ENCODE assay signal across 19 cellular contexts in the genomic region with DNA sequence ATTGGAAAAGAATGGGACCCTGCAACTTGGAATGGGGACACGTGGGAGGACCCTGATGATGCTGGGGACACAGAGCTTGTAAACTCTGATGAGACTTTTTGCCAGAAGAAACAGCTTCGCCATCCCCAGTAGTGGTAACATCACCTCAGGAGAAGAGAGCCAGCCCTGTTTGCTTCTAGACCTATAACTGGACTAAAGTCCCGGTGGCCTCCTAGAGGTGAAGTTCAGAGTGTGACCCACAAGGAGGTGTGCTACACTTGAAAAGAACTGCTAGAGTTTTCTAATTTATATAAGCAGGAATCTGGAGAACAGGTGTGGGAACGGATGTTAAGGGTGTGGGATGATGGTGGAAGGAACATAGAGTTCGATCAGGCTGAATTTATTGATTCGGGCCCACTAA. TPM values are rescaled to one million over a fixed set of nuclear protein-coding genes. Genes with fewer than 3 reads are reported as not detected.
DNase-seq lines count a peak whose midpoint lies in the region; ATAC-seq, FAIRE-seq and TF ChIP-seq lines count a peak whose summit lies in the region.
"Had no signal": no experiment of that assay in that cellular context is flagged by ENCODE, and none has a peak within 500 bp of the region (broad histone marks: within the 10 kb centered on the region; RNA-seq: fewer than 3 reads in every experiment).

No MANE protein-coding gene starts in this region.

- no peaks in the 10 kb centered on the region for H3K9me2 ChIP-seq in Loucy (replicated peaks; ENCODE audit: low read depth, low read length)

- TF ChIP-seq POLR2A in K562 (conservative IDR thresholded peaks at IDR 0.05) (no peak), transverse colon (IDR thresholded peaks at IDR 0.05) (no peak)

- no peaks in the 10 kb centered on the region for H3F3A ChIP-seq in Loucy (ENCODE audit: low read depth)

- in situ Hi-C loops in K562 (cut with MboI) = no loop called here
- in situ Hi-C loops in transverse colon (cut with MboI; ENCODE audit: low pct_ligation_motif_present in 1 of 4, low pct_unique_long_range_greater_than_20kb in 1 of 4, low sequenced_read_pairs in 3 of 4) = loop anchor here in 1 of 4 donors (25.0 kb wide), 1 partner anchor 125 kb away; no protein-coding TSS in a partner anchor

- H3K9me3 ChIP-seq in Loucy (ENCODE audit: insufficient read depth, low read depth, low read length) (no peaks in the 10 kb centered on the region), K562 (replicated peaks; ENCODE audit: control insufficient read depth, insufficient read depth, low read depth, low read length) (no peaks in the 10 kb centered on the region), transverse colon (no peaks in the 10 kb centered on the region)

- DNase-seq in GM06990 (ENCODE audit: extremely low read depth, insufficient read length) (no peak), K562 (ENCODE audit: extremely low read depth in 1 of 4, low spot score in 3 of 4) (no peak), transverse colon (peak; percentile 14), hepatic stellate cell (ENCODE audit: low spot score) (no peak), OCI-M2 (lab: John Stamatoyannopoulos, UW; ENCODE audit: unreplicated experiment) (no peak)
- DNase-seq: CD4-positive, alpha-beta T cell; DMS53; KBM-7; MM.1S; NCI-H1048; NCI-H1417; NCI-H1694; NCI-H2029 treated with DMSO at 0.1 percent for 48 hours; NCI-H526 treated with DMSO at 0.1 percent for 48 hours; SHP77 treated with DMSO at 0.1 percent for 48 hours had no signal

- FAIRE-seq in K562 (lab: Jason Lieb, UNC) = no peak
- FAIRE-seq: GM12878 had no signal

- TF ChIP-seq RAD21 in K562 (CRISPR knock-in tag; conservative IDR thresholded peaks at IDR 0.05 in 1 of 2, IDR thresholded peaks at IDR 0.05 in 1 of 2) = no peak

- H3K36me3 ChIP-seq in GM06990 (ENCODE audit: control insufficient read depth, insufficient read depth, low read length) = no peaks in the 10 kb centered on the region
- H3K36me3 ChIP-seq in Loucy (ENCODE audit: insufficient read depth, low read length) = peaks cover 8% of the 10 kb centered on the region; the same call in 1 of the 2 replicates
- H3K36me3 ChIP-seq in K562 (ENCODE audit: control insufficient read depth, insufficient read depth, low read length) = no peaks in the 10 kb centered on the region
- no peaks in the 10 kb centered on the region for H3K36me3 ChIP-seq in transverse colon

- H3K4me3 ChIP-seq in GM06990 (replicated peaks; ENCODE audit: low read depth, low read length) (no peak overlapping the region), Loucy (ENCODE audit: low read length, poor library complexity, severe bottlenecking) (no peak overlapping the region), K562 (no peak overlapping the region), transverse colon (no peak overlapping the region)
- H3K4me3 ChIP-seq: GM12878 had no signal

- TF ChIP-seq CTCF in GM06990 (IDR thresholded peaks at IDR 0.05; ENCODE audit: insufficient read depth, low read length, poor library complexity, severe bottlenecking) (peak; percentile 3), Loucy (conservative IDR thresholded peaks at IDR 0.05; ENCODE audit: low read length) (peak; percentile 45), K562 (IDR thresholded peaks at IDR 0.05 in 2 of 3, conservative IDR thresholded peaks at IDR 0.05 in 1 of 3; ENCODE audit: insufficient read depth in 2 of 3, low read depth in 1 of 3, low read length in 3 of 3) (peak in 2 of 3 experiments; percentile 17 to 33; a peak in 3 of 6 replicates), transverse colon (IDR thresholded peaks at IDR 0.05) (peak in 4 of 5 experiments; percentile 24 to 39 (median 31))

- H3K9ac ChIP-seq in Loucy (ENCODE audit: low read depth, low read length, poor library complexity, severe bottlenecking) (no peak overlapping the region), K562 (ENCODE audit: insufficient read depth in 1 of 2, low read depth in 2 of 2, low read length in 2 of 2) (no peak overlapping the region)

- TF ChIP-seq EP300 in K562 (IDR thresholded peaks at IDR 0.05; ENCODE audit: low read length) (no peak), transverse colon (IDR thresholded peaks at IDR 0.05; ENCODE audit: low read depth) (no peak)

- ATAC-seq in K562 (no peak; the same call in 2 of the 3 replicates), HG03175 (IDR thresholded peaks at IDR 0.05; ENCODE audit: unreplicated experiment) (no peak)
- ATAC-seq: GM12878, Panc1 had no signal

- H3K79me2 ChIP-seq in Loucy (ENCODE audit: insufficient read depth, low read length) (no peaks in the 10 kb centered on the region), K562 (ENCODE audit: control insufficient read depth, insufficient read depth, low read length) (no peaks in the 10 kb centered on the region)

- H4K20me1 ChIP-seq in Loucy (ENCODE audit: insufficient read depth, low read length, poor library complexity, severe bottlenecking) (no peaks in the 10 kb centered on the region), K562 (replicated peaks; ENCODE audit: control insufficient read depth, insufficient read depth, low read length) (no peaks in the 10 kb centered on the region)

- no peak overlapping the region for H3K27ac ChIP-seq in K562 (ENCODE audit: extremely low read depth, low read depth, low read length)
- no peak overlapping the region for H3K27ac ChIP-seq in transverse colon

- H3K4me1 ChIP-seq in Loucy (ENCODE audit: insufficient read depth, low read length, poor library complexity, severe bottlenecking) = no peaks in the 10 kb centered on the region
- H3K4me1 ChIP-seq in K562 (replicated peaks in 1 of 2; ENCODE audit: control insufficient read depth in 2 of 2, insufficient read depth in 2 of 2, low read length in 2 of 2) = no peaks in the 10 kb centered on the region
- H3K4me1 ChIP-seq in transverse colon = no peaks in the 10 kb centered on the region

- no TSS peak for BruUV-seq in K562 (replicated peaks; lab: Mats Ljungman, UMichigan)

- H2AFZ ChIP-seq in Loucy (ENCODE audit: low read length) (no peak overlapping the region), K562 (ENCODE audit: low read depth, low read length) (no peak overlapping the region)

- WGBS in K562 (ENCODE audit: insufficient coverage, low coverage, missing lambda C conversion rate) = 0% methylated on average over 6 of the region's 6 CpGs
- 76 to 80% methylated on average over 4 to 6 of the region's 6 CpGs for WGBS in transverse colon (ENCODE audit: low coverage in 1 of 2), 2 donors

- CTCF ChIA-PET in K562 (lab: Yijun Ruan, JAX; ENCODE audit: low intra/inter-chr PET ratio) = no interaction called here

- POLR2A ChIA-PET in K562 (lab: Yijun Ruan, JAX) = no interaction called here

- H3K9me1 ChIP-seq in K562 (ENCODE audit: control insufficient read depth, insufficient read depth, low read length) = no peaks in the 10 kb centered on the region

- intact Hi-C loops in K562 (cut with micrococcal nuclease) = no loop called here
- intact Hi-C loops in transverse colon (cut with DNase I; ENCODE audit: low total_unique reads) = no loop called here

- H3K27me3 ChIP-seq in GM06990 (replicated peaks; ENCODE audit: control insufficient read depth, insufficient read depth, low read length) (no peaks in the 10 kb centered on the region), Loucy (ENCODE audit: insufficient read depth, low read length, poor library complexity, severe bottlenecking) (no peaks in the 10 kb centered on the region), K562 (ENCODE audit: control insufficient read depth in 2 of 2, insufficient read depth in 2 of 2, low read length in 2 of 2) (peaks cover 0 to 6% of the 10 kb centered on the region in 2 experiments; a peak in 2 of 5 replicates), transverse colon (no peaks in the 10 kb centered on the region)

- no peak overlapping the region for H3K4me2 ChIP-seq in Loucy (ENCODE audit: low read depth, low read length, poor library complexity, severe bottlenecking)
- H3K4me2 ChIP-seq in K562 (ENCODE audit: insufficient read depth, low read length) = no peak overlapping the region

RNA-seq across cellular contexts. Expression of a gene that starts 19.8 kb away (rescaled TPM):
- total RNA-seq in K562 (2011; cell fraction: chromatin; rRNA removed; ENCODE audit: low replicate concordance) = 14.8 and 46.0 TPM in 2 replicates
- total RNA-seq in K562 (2011; cell fraction: nucleolus; rRNA removed) = 10.8 and 12.2 TPM in 2 replicates
- 22.1 and 23.6 TPM in 2 replicates for total RNA-seq in K562 (2011; cell fraction: nucleoplasm; rRNA removed)
- 159 and 238 TPM in 2 replicates for total RNA-seq in K562 (2014; rRNA removed)
- total RNA-seq in K562 (2014; rRNA removed; fragmentation: Illumina TruSeq; extraction: Trizol) = 183 and 199 TPM in 2 replicates
- 200 and 220 TPM in 2 replicates for total RNA-seq in K562 (2015; rRNA removed; fragmentation: Illumina TruSeq; extraction: Trizol)
- total RNA-seq in K562 (2021) = 77.8 and 88.5 TPM in 2 replicates
- polyA plus RNA-seq in K562 (2011; rRNA removed) = 64.9 and 80.5 TPM in 2 replicates
- polyA plus RNA-seq in K562 (2011; cell fraction: cytosol; rRNA removed) = 7.5 and 23.4 TPM in 2 replicates
- polyA plus RNA-seq in K562 (2011; cell fraction: nucleus; rRNA removed) = 11.5 and 15.7 TPM in 2 replicates
- polyA plus RNA-seq in K562 (2012) = 62.1 and 91.9 TPM in 2 replicates
- 167 and 246 TPM in 2 replicates for polyA plus RNA-seq in K562 (2014; fragmentation: Illumina TruSeq; extraction: Trizol)
- 10 to 100 TPM; 60.2 to 67.6 TPM for polyA plus RNA-seq in K562 (2014; fragmentation: Nextera tagmentation; extraction: Ambion mirVana)
- 212 and 245 TPM in 2 replicates for polyA plus RNA-seq in K562 (2014; rRNA removed)
- 46.7 and 46.8 TPM in 2 replicates for polyA minus RNA-seq in K562 (2011; rRNA and poly(A)+ RNA removed)
- 32.4 and 35.2 TPM in 2 replicates for polyA minus RNA-seq in K562 (2011; cell fraction: cytosol; rRNA and poly(A)+ RNA removed)
- 7.8 and 24.8 TPM in 2 replicates for polyA minus RNA-seq in K562 (2011; cell fraction: nucleus; rRNA and poly(A)+ RNA removed)
- total RNA-seq in transverse colon = 10 to 100 TPM; 24.7 to 88.0 (median 37.4) TPM

RNA-seq across cellular contexts. Expression of a gene that starts 19.9 kb away (rescaled TPM):
- 29.7 and 79.4 TPM in 2 replicates for total RNA-seq in K562 (2011; cell fraction: chromatin; rRNA removed; ENCODE audit: low replicate concordance)
- total RNA-seq in K562 (2011; cell fraction: nucleolus; rRNA removed) = 20.7 and 24.3 TPM in 2 replicates
- total RNA-seq in K562 (2011; cell fraction: nucleoplasm; rRNA removed) = 28.7 and 32.6 TPM in 2 replicates
- total RNA-seq in K562 (2014; rRNA removed) (45.8 and 49.0 TPM in 2 replicates), K562 (2014; rRNA removed; fragmentation: Illumina TruSeq; extraction: Trizol) (54.2 and 59.7 TPM in 2 replicates), K562 (2015; rRNA removed; fragmentation: Illumina TruSeq; extraction: Trizol) (46.7 and 52.9 TPM in 2 replicates), K562 (2021) (39.0 and 42.3 TPM in 2 replicates), transverse colon (10 to 100 TPM; 19.3 to 27.0 (median 24.7) TPM)
- polyA plus RNA-seq in K562 (2011; rRNA removed) (62.7 and 78.2 TPM in 2 replicates), K562 (2014; fragmentation: Illumina TruSeq; extraction: Trizol) (45.3 and 52.5 TPM in 2 replicates), K562 (2014; fragmentation: Nextera tagmentation; extraction: Ambion mirVana) (10 to 100 TPM; 32.8 to 74.3 TPM), K562 (2014; rRNA removed) (44.9 and 54.0 TPM in 2 replicates)
- 18.1 and 35.5 TPM in 2 replicates for polyA plus RNA-seq in K562 (2011; cell fraction: cytosol; rRNA removed)
- 61.7 and 103 TPM in 2 replicates for polyA plus RNA-seq in K562 (2011; cell fraction: nucleus; rRNA removed)
- 26.8 and 27.7 TPM in 2 replicates for polyA plus RNA-seq in K562 (2012)
- polyA minus RNA-seq in K562 (2011; rRNA and poly(A)+ RNA removed) = 93.2 and 99.3 TPM in 2 replicates
- polyA minus RNA-seq in K562 (2011; cell fraction: cytosol; rRNA and poly(A)+ RNA removed) = 25.5 and 29.1 TPM in 2 replicates
- polyA minus RNA-seq in K562 (2011; cell fraction: nucleus; rRNA and poly(A)+ RNA removed) = 40.1 and 86.1 TPM in 2 replicates
